ENCODE assay signal across 8 cellular contexts in the genomic region with DNA sequence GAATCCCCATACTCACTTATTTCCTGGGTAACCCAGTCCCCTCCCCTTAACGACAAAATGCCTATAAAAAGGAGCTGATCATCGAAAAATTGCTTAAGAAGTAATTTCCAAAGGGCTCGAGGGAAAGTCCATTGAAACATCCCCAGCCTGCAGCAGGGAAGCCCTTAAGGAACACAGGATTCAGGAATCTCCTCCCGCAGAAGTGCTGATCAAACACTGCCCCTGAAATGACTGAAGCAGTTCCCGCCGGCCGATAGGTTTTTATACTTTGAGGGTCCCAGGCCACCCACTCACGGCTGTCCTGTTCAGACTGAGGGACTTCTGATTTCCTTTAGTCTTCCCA. TPM values are rescaled to one million over a fixed set of nuclear protein-coding genes. Genes with fewer than 3 reads are reported as not detected.
DNase-seq lines count a peak whose midpoint lies in the region; ATAC-seq and TF ChIP-seq lines count a peak whose summit lies in the region.

No MANE protein-coding gene starts in this region.

- H3K4me1 ChIP-seq in body of pancreas (peaks cover 41% of the 10 kb centered on the region), lung (ENCODE audit: control insufficient read depth in 2 of 2, insufficient read depth in 2 of 2, low read length in 2 of 2) (peaks cover 10 to 14% of the 10 kb centered on the region in 2 donors), aorta (ENCODE audit: control insufficient read depth in 1 of 2, insufficient read depth in 2 of 2, low read length in 2 of 2) (no peaks in the 10 kb centered on the region)

- in situ Hi-C loops in GM13976 (cut with MboI; ENCODE audit: low sequenced_read_pairs, unreplicated experiment): loop anchor here (25.0 kb wide), 1 partner anchor 486 kb away; no protein-coding TSS in a partner anchor

- ATAC-seq in Right ventricle myocardium superior (ENCODE audit: poor library complexity): peak; percentile 2
- ATAC-seq in Right ventricle myocardium inferior: no peak
- no peak for ATAC-seq in body of pancreas
- ATAC-seq in lung (ENCODE audit: insufficient read depth, low FRiP score): no peak
- peak; percentile 15 for ATAC-seq in aorta (ENCODE audit: low FRiP score)
- no peak for ATAC-seq in GM19035 (IDR thresholded peaks at IDR 0.05; ENCODE audit: unreplicated experiment)
- ATAC-seq in HG03378 (IDR thresholded peaks at IDR 0.05; ENCODE audit: unreplicated experiment): no peak

- H3K4me3 ChIP-seq in body of pancreas (peak overlapping the region; percentile 15 to 69), lung (peak overlapping the region; percentile 44), aorta (ENCODE audit: low read length in 2 of 2) (peak overlapping the region; percentile 68 to 80)

- intact Hi-C loops in Right ventricle myocardium superior (cut with DNase I): no loop called here
- intact Hi-C loops in Right ventricle myocardium inferior (cut with DNase I): loop anchor here (10.0 kb wide), 1 partner anchor 109 kb away; no protein-coding TSS in a partner anchor
- intact Hi-C loops in body of pancreas (cut with DNase I): no loop called here
- intact Hi-C loops in aorta (cut with DNase I): no loop called here

- H3K36me3 ChIP-seq in body of pancreas (replicated peaks in 1 of 2; ENCODE audit: insufficient read depth in 1 of 2, low read depth in 2 of 2) (no peaks in the 10 kb centered on the region), lung (ENCODE audit: control insufficient read depth in 2 of 2, insufficient read depth in 2 of 2, low read length in 2 of 2) (peaks cover 0 to 1% of the 10 kb centered on the region in 2 donors), aorta (ENCODE audit: control insufficient read depth in 1 of 2, insufficient read depth in 2 of 2, low read length in 1 of 2) (no peaks in the 10 kb centered on the region)

- H3K27ac ChIP-seq in body of pancreas: peak overlapping the region; percentile 69 to 89 (median 78)
- H3K27ac ChIP-seq in lung (ENCODE audit: low read depth in 1 of 2, low read length in 1 of 2): peak overlapping the region; percentile 86 to 91
- peak overlapping the region; percentile 50 to 67 for H3K27ac ChIP-seq in aorta (ENCODE audit: low read depth in 1 of 2, low read length in 2 of 2)

- WGBS in body of pancreas, 2 donors: 0 to 1% methylated on average over 8 of the region's 8 CpGs
- 0 to 1% methylated on average over 8 of the region's 8 CpGs for WGBS in lung, 2 donors
- 0 to 1% methylated on average over 8 of the region's 8 CpGs for WGBS in aorta, 2 donors

- H3K9me3 ChIP-seq in body of pancreas (no peaks in the 10 kb centered on the region), lung (ENCODE audit: control insufficient read depth in 2 of 2, insufficient read depth in 1 of 2, low read length in 1 of 2) (no peaks in the 10 kb centered on the region), aorta (ENCODE audit: control insufficient read depth, low read length) (no peaks in the 10 kb centered on the region)

- no peak for TF ChIP-seq CTCF in body of pancreas (IDR thresholded peaks at IDR 0.05)
- TF ChIP-seq CTCF in lung (IDR thresholded peaks at IDR 0.05; ENCODE audit: control extremely low read depth, extremely low read depth): no peak
- TF ChIP-seq CTCF in GM13976 (IDR thresholded peaks at IDR 0.05; ENCODE audit: borderline replicate concordance, control extremely low read depth, extremely low read depth, insufficient read depth, missing control alignments): no peak

- DNase-seq in Right ventricle myocardium superior (no peak), Right ventricle myocardium inferior (ENCODE audit: missing footprints) (no peak), body of pancreas (no peak), lung (ENCODE audit: low spot score) (no peak), aorta (no peak), GM13976 (ENCODE audit: low spot score) (no peak)

- H3K27me3 ChIP-seq in body of pancreas (no peaks in the 10 kb centered on the region), lung (ENCODE audit: control insufficient read depth, insufficient read depth) (no peaks in the 10 kb centered on the region), aorta (ENCODE audit: control insufficient read depth in 1 of 2, insufficient read depth in 2 of 2, low read length in 1 of 2) (no peaks in the 10 kb centered on the region)

- no peak for TF ChIP-seq POLR2A in body of pancreas (IDR thresholded peaks at IDR 0.05)

RNA-seq across cellular contexts. Expression of a gene that starts 0.6 kb away (rescaled TPM):
- 5.8 TPM for total RNA-seq in Right ventricle myocardium superior
- total RNA-seq in Right ventricle myocardium inferior: 6.1 TPM
- 10 to 100 TPM in 1 of 2 donors, 1 to 10 TPM in 1; 4.7 to 11.5 TPM for total RNA-seq in body of pancreas
- 1 to 10 TPM; 8.7 to 9.3 TPM for total RNA-seq in lung
- 1 to 10 TPM; 3.1 TPM for polyA plus RNA-seq in lung
- 10 to 100 TPM in 1 of 2 donors, 1 to 10 TPM in 1; 7.5 to 10.3 TPM for total RNA-seq in aorta
- polyA plus RNA-seq in aorta: 1 to 10 TPM; 1.0 to 1.9 TPM

RNA-seq across cellular contexts. Expression of a gene that starts 26.6 kb away (rescaled TPM):
- total RNA-seq in Right ventricle myocardium superior (16.6 TPM), Right ventricle myocardium inferior (15.0 TPM), body of pancreas (10 to 100 TPM; 10.9 to 18.2 TPM), lung (10 to 100 TPM in 1 of 2 donors, 1 to 10 TPM in 1; 8.9 to 18.8 TPM), aorta (10 to 100 TPM; 15.3 to 21.0 TPM)
- polyA plus RNA-seq in lung (10 to 100 TPM; 14.7 to 17.9 TPM), aorta (10 to 100 TPM in 1 of 2 donors, 1 to 10 TPM in 1; 9.9 to 30.5 TPM)

RNA-seq across cellular contexts. Expression of a gene that starts 27.6 kb away (rescaled TPM):
- 628 TPM for total RNA-seq in Right ventricle myocardium superior
- 775 TPM for total RNA-seq in Right ventricle myocardium inferior
- 1,000 to 10,000 TPM in 1 of 2 donors, 100 to 1,000 TPM in 1; 994 to 1,261 TPM for total RNA-seq in body of pancreas
- 1,000 to 10,000 TPM in 1 of 2 donors, 100 to 1,000 TPM in 1; 768 to 1,125 TPM for total RNA-seq in lung
- 1,000 to 10,000 TPM; 2,042 to 5,137 TPM for polyA plus RNA-seq in lung
- total RNA-seq in aorta: 100 to 1,000 TPM; 875 to 907 TPM
- polyA plus RNA-seq in aorta: 1,000 to 10,000 TPM; 2,932 to 3,006 TPM

RNA-seq across cellular contexts. Expression of a gene that starts 27.7 kb away (rescaled TPM):
- total RNA-seq in Right ventricle myocardium superior (52.1 TPM), Right ventricle myocardium inferior (52.0 TPM), body of pancreas (10 to 100 TPM in 1 of 2 donors, 1 to 10 TPM in 1; 9.6 to 26.0 TPM), lung (10 to 100 TPM; 19.5 to 24.5 TPM), aorta (10 to 100 TPM; 16.3 to 27.8 TPM)
- polyA plus RNA-seq in lung (10 to 100 TPM; 13.5 to 16.6 TPM), aorta (10 to 100 TPM in 1 of 2 donors, 1 to 10 TPM in 1; 9.3 to 38.8 TPM)

Comparison
In these comparisons a context has a peak if more than half of its experiments do, and no peak if none do; other contexts are left out.
1. ATAC-seq: peak in Right ventricle myocardium superior (single experiment) and aorta (single experiment); none in Right ventricle myocardium inferior (single experiment), body of pancreas (single experiment), lung (single experiment), GM19035 (single experiment) and HG03378 (single experiment).
2. Peak in every context shown above with its lines, with median percentiles within 50 percentile points of each other: H3K27ac ChIP-seq and H3K4me3 ChIP-seq.